Comparison of ENCODE assay signal across 8 cellular contexts in genomic region chr16:85659805-85660511, GRCh38. TPM values are rescaled to one million over a fixed set of nuclear protein-coding genes. Genes with fewer than 3 reads are reported as not detected.
DNase-seq lines count a peak whose midpoint lies in the region; ATAC-seq and TF ChIP-seq lines count a peak whose summit lies in the region.

No MANE protein-coding gene starts in this region.

- no peaks in the 10 kb centered on the region for H3K9me3 ChIP-seq in lung (ENCODE audit: control insufficient read depth in 2 of 2, insufficient read depth in 1 of 2, low read length in 1 of 2)

- ATAC-seq in lung (ENCODE audit: insufficient read depth, low FRiP score) (peak; percentile 53), HG03139 (IDR thresholded peaks at IDR 0.05; ENCODE audit: unreplicated experiment) (no peak)

- no peaks in the 10 kb centered on the region for H3K27me3 ChIP-seq in lung (ENCODE audit: control insufficient read depth, insufficient read depth)

- H3K4me1 ChIP-seq in lung (ENCODE audit: control insufficient read depth in 2 of 2, insufficient read depth in 2 of 2, low read length in 2 of 2) = no peaks in the 10 kb centered on the region

- DNase-seq in NCI-H146 (lab: John Stamatoyannopoulos, UW) (peak; percentile 32), NCI-H146 treated with DMSO at 0.1 percent for 48 hours (lab: John Stamatoyannopoulos, UW; ENCODE audit: unreplicated experiment) (no peak), NCI-H1694 treated with DMSO at 0.1 percent for 48 hours (lab: John Stamatoyannopoulos, UW) (peak; percentile 70), dermis microvascular lymphatic vessel endothelial cell (ENCODE audit: low read depth in 2 of 2) (peak; percentile 30 to 63), lung (ENCODE audit: low spot score) (no peak)
- peak; percentile 46 to 49 for DNase-seq in activated CD4-positive, alpha-beta T cell treated with anti-CD3 and anti-CD28 coated beads, Interleukin-2, amount 50 U/mL, for 24 hours (ENCODE audit: low read depth in 1 of 2, low spot score in 1 of 2)
- peak; percentile 17 to 37 for DNase-seq in stimulated activated CD8-positive, alpha-beta memory T cell treated with anti-CD3 and anti-CD28 coated beads, Interleukin-2, amount 100 ng/mL, for 1 hour (ENCODE audit: low read depth in 2 of 2)

- TF ChIP-seq CTCF in lung (IDR thresholded peaks at IDR 0.05; ENCODE audit: control extremely low read depth, extremely low read depth) = peak; percentile 55

- H3K27ac ChIP-seq in lung (ENCODE audit: low read depth in 1 of 2, low read length in 1 of 2) = no peak overlapping the region

- WGBS in lung, 2 donors = 80 to 81% methylated on average over 12 of the region's 12 CpGs

- peaks cover 19 to 83% of the 10 kb centered on the region in 2 donors for H3K36me3 ChIP-seq in lung (ENCODE audit: control insufficient read depth in 2 of 2, insufficient read depth in 2 of 2, low read length in 2 of 2)

- H3K4me3 ChIP-seq in lung = no peak overlapping the region

RNA-seq across cellular contexts. Expression of gene GINS2, which starts 28.8 kb away (rescaled TPM):
- total RNA-seq in dermis microvascular lymphatic vessel endothelial cell (3.4 and 6.2 TPM in 2 replicates), lung (1 to 10 TPM; 2.5 to 3.1 TPM)
- 1 to 10 TPM; 1.6 to 2.4 TPM for polyA plus RNA-seq in lung

RNA-seq across cellular contexts. Expression of gene GSE1, which starts 46.8 kb away (rescaled TPM):
- total RNA-seq in dermis microvascular lymphatic vessel endothelial cell (9.0 and 16.3 TPM in 2 replicates), lung (100 to 1,000 TPM; 115 to 122 TPM)
- 10 to 100 TPM; 21.3 to 34.0 TPM for polyA plus RNA-seq in lung

Comparison
In these comparisons a context has a peak if more than half of its experiments do, and no peak if none do; other contexts are left out.
1. DNase-seq: peak in NCI-H146 (single experiment), NCI-H1694 treated with DMSO at 0.1 percent for 48 hours (single experiment), activated CD4-positive, alpha-beta T cell treated with anti-CD3 and anti-CD28 coated beads, Interleukin-2, amount 50 U/mL, for 24 hours (2 of 2), dermis microvascular lymphatic vessel endothelial cell (2 of 2) and stimulated activated CD8-positive, alpha-beta memory T cell treated with anti-CD3 and anti-CD28 coated beads, Interleukin-2, amount 100 ng/mL, for 1 hour (2 of 2); none in NCI-H146 treated with DMSO at 0.1 percent for 48 hours (single experiment) and lung (single experiment).